35 cellular contexts compared by ENCODE assay signal in the genomic region with DNA sequence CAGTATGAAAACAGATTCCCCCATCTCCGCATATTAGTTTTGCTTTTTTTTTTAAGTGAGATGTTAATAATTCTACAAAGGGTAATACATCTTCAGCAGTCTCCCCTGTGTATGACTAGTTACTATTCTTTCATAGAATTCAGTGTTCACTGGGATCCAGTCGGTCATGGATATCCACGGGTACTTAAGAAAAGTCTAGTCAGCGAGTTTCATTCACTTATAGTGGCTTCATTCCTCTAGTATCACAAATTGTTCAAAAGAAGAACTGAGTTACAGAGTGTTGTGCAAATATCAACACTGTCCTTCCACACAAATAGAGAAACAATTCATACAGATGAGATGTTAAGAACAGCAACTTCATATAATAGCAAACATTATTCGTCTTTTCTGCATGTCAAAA. TPM values are rescaled to one million over a fixed set of nuclear protein-coding genes. Genes with fewer than 3 reads are reported as not detected.
"Had no signal": no experiment of that assay in that cellular context is flagged by ENCODE, and none has a peak within 500 bp of the region (broad histone marks: within the 10 kb centered on the region; RNA-seq: fewer than 3 reads in every experiment).

No MANE protein-coding gene starts in this region.

- H3K27me3 ChIP-seq: adrenal gland, body of pancreas, brain microvascular endothelial cell, breast epithelium had no signal

- H3K36me3 ChIP-seq: adrenal gland, brain microvascular endothelial cell, breast epithelium had no signal

- FAIRE-seq: astrocyte, TTC549 had no signal

- H3K27ac ChIP-seq: adrenal gland, body of pancreas, brain microvascular endothelial cell, breast epithelium, VCaP had no signal

- H3K4me3 ChIP-seq: adrenal gland, body of pancreas, breast epithelium had no signal

- H3K4me1 ChIP-seq: adrenal gland, body of pancreas, breast epithelium had no signal

- H3K9me3 ChIP-seq: adrenal gland, body of pancreas, breast epithelium had no signal

- DNase-seq: activated B cell treated with CpG ODN at 0.5 μM for 24 hours; activated CD4-positive, alpha-beta memory T cell treated with anti-CD3 and anti-CD28 coated beads for 36 hours; activated CD4-positive, alpha-beta T cell treated with anti-CD3 and anti-CD28 coated beads for 4 hours; activated CD4-positive, alpha-beta T cell treated with anti-CD3 and anti-CD28 coated beads, Interleukin-2, amount 10 ng/mL, durations not matched to agents 24 days and 14 days; activated CD4-positive, alpha-beta T cell treated with anti-CD3 and anti-CD28 coated beads, Interleukin-2, amount 50 U/mL, for 1 hour; activated CD4-positive, alpha-beta T cell treated with anti-CD3 and anti-CD28 coated beads, Interleukin-2, amount 50 U/mL, for 4 hours; activated CD4-positive, CD25-positive, alpha-beta regulatory T cell treated with anti-CD3 and anti-CD28 coated beads, Interleukin-2, amount 50 U/mL, for 72 hours; activated CD8-positive, alpha-beta memory T cell treated with anti-CD3 and anti-CD28 coated beads, Interleukin-2, amount 50 U/mL, for 4 hours; activated CD8-positive, alpha-beta T cell treated with anti-CD3 and anti-CD28 coated beads for 36 hours; activated effector memory CD4-positive, alpha-beta T cell treated with anti-CD3 and anti-CD28 coated beads, Interleukin-2, amount 50 U/mL, for 16 hours; activated gamma-delta T cell treated with Interleukin-2 at 50 U/mL for 16 hours; activated naive CD4-positive, alpha-beta T cell; activated naive CD4-positive, alpha-beta T cell treated with anti-CD3 and anti-CD28 coated beads for 36 hours; activated naive CD4-positive, alpha-beta T cell treated with anti-CD3 and anti-CD28 coated beads, Interleukin-2, amount 50 U/mL, for 16 hours; activated naive CD8-positive, alpha-beta T cell treated with anti-CD3 and anti-CD28 coated beads for 36 hours; activated T-cell treated with anti-CD3 and anti-CD28 coated beads for 4 hours; activated T-cell treated with anti-CD3 and anti-CD28 coated beads, Interleukin-2, amount 50 U/mL, for 1 hour; activated T-cell treated with anti-CD3 and anti-CD28 coated beads, Interleukin-2, amount 50 U/mL, for 4 hours; activated T-cell treated with anti-CD3 and anti-CD28 coated beads, Interleukin-2, amount 50 U/mL, for 72 hours; adrenal gland; amniotic stem cell; aorta; body of pancreas; brain microvascular endothelial cell; central memory CD4-positive, alpha-beta T cell; T-helper 2 cell; T-helper 9 cell had no signal

- ATAC-seq: activated CD8-positive, alpha-beta T cell treated with anti-CD3 and anti-CD28 coated beads for 36 hours; activated naive CD4-positive, alpha-beta T cell treated with anti-CD3 and anti-CD28 coated beads, Interleukin-2, amount 50 U/mL, for 72 hours; activated T-cell treated with anti-CD3 and anti-CD28 coated beads, Interleukin-2, amount 50 U/mL, for 4 hours; activated T-cell treated with anti-CD3 and anti-CD28 coated beads, Interleukin-2, amount 50 U/mL, for 72 hours; activated T-helper 17 cell treated with anti-CD3 and anti-CD28 coated beads, Interleukin-2, amount 50 U/mL, for 72 hours; body of pancreas had no signal

RNA-seq across cellular contexts. Expression of gene BNC2, which starts 35.7 kb away (rescaled TPM):
- total RNA-seq: activated B cell treated with CpG ODN at 0.5 μM for 24 hours; activated CD4-positive, alpha-beta memory T cell treated with anti-CD3 and anti-CD28 coated beads for 36 hours; activated CD4-positive, alpha-beta T cell treated with anti-CD3 and anti-CD28 coated beads, Interleukin-2, amount 10 ng/mL, durations not matched to agents 24 days and 14 days; activated CD8-positive, alpha-beta memory T cell treated with anti-CD3 and anti-CD28 coated beads for 36 hours; activated CD8-positive, alpha-beta T cell treated with anti-CD3 and anti-CD28 coated beads for 36 hours; activated naive CD4-positive, alpha-beta T cell treated with anti-CD3 and anti-CD28 coated beads for 36 hours; activated naive CD4-positive, alpha-beta T cell treated with anti-CD3 and anti-CD28 coated beads, Interleukin-2, amount 50 U/mL, for 72 hours; activated naive CD8-positive, alpha-beta T cell treated with anti-CD3 and anti-CD28 coated beads for 36 hours; activated T-helper 1 cell treated with anti-CD3 and anti-CD28 coated beads, Interleukin-12 subunit alpha, Interleukin-12 subunit beta, Interleukin-2, Interleukin-4 antibody, amounts not matched to agents 30 ng/mL and 10 ng/mL and 1 ng/mL, durations not matched to agents 14 hours and 24 hours and 36 hours; activated T-helper 17 cell treated with anti-CD3 and anti-CD28 coated beads, Interleukin-2, amount 50 U/mL, for 72 hours had no signal
